In genomic region chr2:212311807-212312404, GRCh38 we compare ENCODE assay signal across 22 cellular contexts.
"Had no signal": no experiment of that assay in that cellular context is flagged by ENCODE, and none has a peak within 500 bp of the region (broad histone marks: within the 10 kb centered on the region; RNA-seq: fewer than 3 reads in every experiment).

No MANE protein-coding gene starts in this region.

- H3K4me3 ChIP-seq: coronary artery, esophagus muscularis mucosa, gastrocnemius medialis, lower lobe of right lung, ovary, psoas muscle, sigmoid colon, stomach, thyroid gland, upper lobe of left lung had no signal

- DNase-seq: dermis blood vessel endothelial cell; effector memory CD4-positive, alpha-beta T cell; gastrocnemius medialis; head of caudate nucleus; left ventricle myocardium superior; lower lobe of right lung; natural killer cell; occipital lobe; ovary; posterior cingulate gyrus; psoas muscle; right cardiac atrium; sigmoid colon; stimulated activated CD4-positive, alpha-beta T cell treated with anti-CD3 and anti-CD28 coated beads, Interleukin-2, amount 100 ng/mL, for 24 hours; stimulated activated CD4-positive, alpha-beta T cell treated with anti-CD3 and anti-CD28 coated beads, Interleukin-4, amount 100 ng/mL, for 24 hours; stimulated activated naive CD4-positive, alpha-beta T cell treated with Interleukin-2 at 50 U/mL for 16 hours; stomach; thyroid gland; upper lobe of left lung had no signal

- H3K4me3 Mint-ChIP-seq: natural killer cell; stimulated activated effector memory CD8-positive, alpha-beta T cell treated with anti-CD3 and anti-CD28 coated beads, Interleukin-12 subunit alpha, Interleukin-12 subunit beta, amount 100 ng/mL, for 72 hours had no signal

- H3K4me1 Mint-ChIP-seq: natural killer cell; stimulated activated effector memory CD8-positive, alpha-beta T cell treated with anti-CD3 and anti-CD28 coated beads, Interleukin-12 subunit alpha, Interleukin-12 subunit beta, amount 100 ng/mL, for 72 hours had no signal

- H3K27me3 ChIP-seq: esophagus muscularis mucosa, gastrocnemius medialis, ovary, sigmoid colon, stomach, thyroid gland, upper lobe of left lung had no signal

- H3K36me3 ChIP-seq: esophagus muscularis mucosa, gastrocnemius medialis, lower lobe of right lung, ovary, sigmoid colon, stomach, thyroid gland, upper lobe of left lung had no signal

- H3K27ac ChIP-seq: coronary artery, esophagus muscularis mucosa, gastrocnemius medialis, lower lobe of right lung, ovary, psoas muscle, sigmoid colon, stomach, thyroid gland, upper lobe of left lung had no signal

- H3K36me3 Mint-ChIP-seq: natural killer cell; stimulated activated effector memory CD8-positive, alpha-beta T cell treated with anti-CD3 and anti-CD28 coated beads, Interleukin-12 subunit alpha, Interleukin-12 subunit beta, amount 100 ng/mL, for 72 hours had no signal

- H3K9me3 ChIP-seq: esophagus muscularis mucosa, gastrocnemius medialis, lower lobe of right lung, ovary, psoas muscle, sigmoid colon, stomach, thyroid gland, upper lobe of left lung had no signal

- ATAC-seq: gastrocnemius medialis; left ventricle myocardium superior; lower lobe of right lung; natural killer cell; psoas muscle; right cardiac atrium; stimulated activated effector memory CD8-positive, alpha-beta T cell treated with anti-CD3 and anti-CD28 coated beads, Interleukin-12 subunit alpha, Interleukin-12 subunit beta, amount 100 ng/mL, for 72 hours had no signal

- H3K4me1 ChIP-seq: esophagus muscularis mucosa, gastrocnemius medialis, lower lobe of right lung, psoas muscle, sigmoid colon, stomach, thyroid gland, upper lobe of left lung had no signal

- H3K9me3 Mint-ChIP-seq: natural killer cell had no signal

- H3K27ac Mint-ChIP-seq: natural killer cell; stimulated activated effector memory CD8-positive, alpha-beta T cell treated with anti-CD3 and anti-CD28 coated beads, Interleukin-12 subunit alpha, Interleukin-12 subunit beta, amount 100 ng/mL, for 72 hours had no signal
